In genomic region chr14:54489318-54489683, GRCh38 we compare ENCODE assay signal across 8 cellular contexts. TPM values are rescaled to one million over a fixed set of nuclear protein-coding genes. Genes with fewer than 3 reads are reported as not detected.
DNase-seq lines count a peak whose midpoint lies in the region; ATAC-seq and TF ChIP-seq lines count a peak whose summit lies in the region.

No MANE protein-coding gene starts in this region.

- ATAC-seq in heart right ventricle (peak in 1 of 8 donors; percentile 28), HG03342 (IDR thresholded peaks at IDR 0.05; ENCODE audit: unreplicated experiment) (no peak)
- ATAC-seq in stimulated activated memory B cell treated with anti-CD40 and anti-IgM and Interleukin-4, amounts not matched to agents 10 μg/mL and 1 μg/mL and 100 μg/mL, for 72 hours: no peak

- H3K27me3 ChIP-seq in SU-DHL-6 (ENCODE audit: low read length) (no peaks in the 10 kb centered on the region), heart right ventricle (no peaks in the 10 kb centered on the region)

- TF ChIP-seq CTCF in SU-DHL-6 (IDR thresholded peaks at IDR 0.05; ENCODE audit: insufficient read depth, low read length, poor library complexity, severe bottlenecking) (no peak), heart right ventricle (IDR thresholded peaks at IDR 0.05) (no peak)

- H3K27me3 Mint-ChIP-seq in stimulated activated memory B cell treated with anti-CD40 and anti-IgM and Interleukin-4, amounts not matched to agents 10 μg/mL and 1 μg/mL and 100 μg/mL, for 72 hours: no peaks in the 10 kb centered on the region

- peaks cover 6 to 50% (median 30%) of the 10 kb centered on the region in 9 donors for H3K4me1 ChIP-seq in heart right ventricle

- H3K27ac Mint-ChIP-seq in stimulated activated memory B cell treated with anti-CD40 and anti-IgM and Interleukin-4, amounts not matched to agents 10 μg/mL and 1 μg/mL and 100 μg/mL, for 72 hours: peak overlapping the region; percentile 92

- H3K36me3 ChIP-seq in SU-DHL-6 (ENCODE audit: low read length) (no peaks in the 10 kb centered on the region), heart right ventricle (no peaks in the 10 kb centered on the region)

- peaks cover 11% of the 10 kb centered on the region for H3K36me3 Mint-ChIP-seq in stimulated activated memory B cell treated with anti-CD40 and anti-IgM and Interleukin-4, amounts not matched to agents 10 μg/mL and 1 μg/mL and 100 μg/mL, for 72 hours

- 14 to 21% methylated on average over 5 of the region's 5 CpGs for WGBS in heart right ventricle, 2 donors

- peaks cover 13% of the 10 kb centered on the region; the same call in 1 of the 2 replicates for H3F3A ChIP-seq in SU-DHL-6 (ENCODE audit: insufficient read depth)

- intact Hi-C loops in heart right ventricle (cut with DNase I): loop anchor here in 4 of 10 donors (2.0 to 5.0 kb wide), 2 partner anchors 20 to 47 kb away; partner anchors contain the start of genes CNIH1 (in 3 of the 4) and CGRRF1 (in 1 of the 4)

- no peaks in the 10 kb centered on the region for H3K9me3 Mint-ChIP-seq in stimulated activated memory B cell treated with anti-CD40 and anti-IgM and Interleukin-4, amounts not matched to agents 10 μg/mL and 1 μg/mL and 100 μg/mL, for 72 hours

- peak overlapping the region; percentile 91 for H2AFZ ChIP-seq in SU-DHL-6 (ENCODE audit: low read depth, low read length, severe bottlenecking)

- H3K79me2 ChIP-seq in SU-DHL-6 (ENCODE audit: insufficient read depth, low read length): peaks cover 50% of the 10 kb centered on the region

- H3K4me3 Mint-ChIP-seq in stimulated activated memory B cell treated with anti-CD40 and anti-IgM and Interleukin-4, amounts not matched to agents 10 μg/mL and 1 μg/mL and 100 μg/mL, for 72 hours: peak overlapping the region; percentile 84

- H3K9me3 ChIP-seq in SU-DHL-6 (ENCODE audit: insufficient read depth, low read length): no peaks in the 10 kb centered on the region
- H3K9me3 ChIP-seq in heart right ventricle: no peaks in the 10 kb centered on the region

- H3K4me1 Mint-ChIP-seq in stimulated activated memory B cell treated with anti-CD40 and anti-IgM and Interleukin-4, amounts not matched to agents 10 μg/mL and 1 μg/mL and 100 μg/mL, for 72 hours: peaks cover 50% of the 10 kb centered on the region

- H3K27ac ChIP-seq in SU-DHL-6 (ENCODE audit: low read depth, low read length): peak overlapping the region; percentile 37
- peak overlapping the region; percentile 87 to 99 (median 98) for H3K27ac ChIP-seq in heart right ventricle

- H4K20me1 ChIP-seq in SU-DHL-6 (ENCODE audit: low read depth, low read length): no peaks in the 10 kb centered on the region

- H3K4me3 ChIP-seq in SU-DHL-6 (ENCODE audit: insufficient read depth, low read length, poor library complexity, severe bottlenecking) (peak overlapping the region; percentile 88), heart right ventricle (peak overlapping the region; percentile 61 to 96 (median 84))

- peak overlapping the region; percentile 77 for H3K4me2 ChIP-seq in SU-DHL-6 (ENCODE audit: low read depth, low read length, poor library complexity, severe bottlenecking)

- DNase-seq in SIG-M5 treated with dmso at 0.1 percent for 504 hours (lab: John Stamatoyannopoulos, UW; ENCODE audit: unreplicated experiment): peak; percentile 44
- no peak for DNase-seq in SIG-M5 (lab: John Stamatoyannopoulos, UW)
- no peak for DNase-seq in heart right ventricle
- DNase-seq in stimulated activated CD8-positive, alpha-beta memory T cell treated with anti-CD3 and anti-CD28 coated beads, Interleukin-4, amount 100 ng/mL, for 48 hours: no peak
- DNase-seq in COR-L47 (lab: John Stamatoyannopoulos, UW): no peak

- peak overlapping the region; percentile 89 for H3K9ac ChIP-seq in SU-DHL-6 (ENCODE audit: low read length)

- H3K9me2 ChIP-seq in SU-DHL-6 (replicated peaks; ENCODE audit: insufficient read depth, low read length): no peaks in the 10 kb centered on the region

RNA-seq across cellular contexts. Expression of gene GMFB, which starts 0.5 kb away (rescaled TPM):
- 10 to 100 TPM; 16.8 to 30.5 (median 20.2) TPM for total RNA-seq in heart right ventricle
- 1 to 10 TPM; 9.1 to 9.6 TPM for polyA plus RNA-seq in heart right ventricle

RNA-seq across cellular contexts. Expression of gene CGRRF1, which starts 20.4 kb away (rescaled TPM):
- 10 to 100 TPM; 14.2 to 20.3 (median 16.7) TPM for total RNA-seq in heart right ventricle
- 10 to 100 TPM; 21.3 to 23.1 TPM for polyA plus RNA-seq in heart right ventricle

RNA-seq across cellular contexts. Expression of gene CNIH1, which starts 48.1 kb away (rescaled TPM):
- total RNA-seq in heart right ventricle: 100 to 1,000 TPM in 3 of 10 donors, 10 to 100 TPM in 7; 80.7 to 108 (median 91.4) TPM
- 100 to 1,000 TPM in 1 of 2 donors, 10 to 100 TPM in 1; 26.8 to 114 TPM for polyA plus RNA-seq in heart right ventricle
